8 cellular contexts compared by ENCODE assay signal in the genomic region with DNA sequence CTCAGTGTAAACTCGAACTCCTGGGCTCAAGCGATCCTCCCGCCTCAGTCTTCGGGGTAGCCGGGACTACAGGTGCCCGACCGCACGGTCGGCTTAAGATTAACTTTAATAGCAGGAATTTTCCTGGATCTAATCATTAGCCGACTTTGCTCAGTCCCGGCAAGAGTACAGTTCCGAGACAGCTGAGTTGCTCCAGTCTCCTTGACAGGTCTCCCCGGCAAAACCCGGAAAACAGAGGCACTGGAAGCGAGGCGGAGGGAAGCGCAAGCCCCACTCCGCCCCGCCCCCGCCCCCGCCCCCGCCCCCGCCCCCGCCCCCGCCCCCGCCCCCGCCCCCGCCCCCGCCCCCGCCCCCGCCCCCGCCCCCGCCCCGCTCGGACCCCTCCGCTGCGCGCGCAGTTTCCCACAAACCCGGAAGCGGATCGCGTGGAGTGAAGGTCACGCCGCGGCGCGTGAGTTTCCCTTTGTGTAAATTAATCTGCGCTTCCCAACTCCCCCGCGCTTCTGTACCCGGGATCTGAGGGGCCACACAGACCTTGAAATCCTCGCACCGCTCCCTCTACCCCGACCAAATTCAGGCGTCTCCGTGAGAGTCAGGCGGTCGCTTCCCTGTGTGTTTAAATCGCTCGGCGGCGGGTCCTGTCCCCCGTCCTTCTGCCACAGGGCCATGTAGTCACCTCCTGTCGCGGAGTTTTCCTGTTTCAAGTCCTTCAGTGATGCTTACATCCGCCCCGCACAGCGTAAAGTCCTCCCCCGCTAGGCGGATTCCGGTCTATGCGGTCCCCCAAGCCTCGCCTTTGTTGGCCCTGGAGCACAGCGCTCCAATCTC. TPM values are rescaled to one million over a fixed set of nuclear protein-coding genes. Genes with fewer than 3 reads are reported as not detected.
DNase-seq lines count a peak whose midpoint lies in the region; ATAC-seq and TF ChIP-seq lines count a peak whose summit lies in the region.

A gene (plus strand): TSS at position 397 of the 828 bp plus-strand sequence. CDS start 3,244 bp downstream, outside the sequence.

- ATAC-seq in GM18502 (IDR thresholded peaks at IDR 0.05; ENCODE audit: poor library complexity, unreplicated experiment): peak; percentile 65
- ATAC-seq in lung (ENCODE audit: insufficient read depth, low FRiP score): peak; percentile 74
- no peak for ATAC-seq in HG03520 (IDR thresholded peaks at IDR 0.05; ENCODE audit: unreplicated experiment)

- peaks cover 8 to 16% of the 10 kb centered on the region in 2 donors for H3K36me3 ChIP-seq in lung (ENCODE audit: control insufficient read depth in 2 of 2, insufficient read depth in 2 of 2, low read length in 2 of 2)

- peaks cover 0 to 4% of the 10 kb centered on the region in 2 donors for H3K4me1 ChIP-seq in lung (ENCODE audit: control insufficient read depth in 2 of 2, insufficient read depth in 2 of 2, low read length in 2 of 2)

- DNase-seq in HPDE6-E6E7 (ENCODE audit: extremely low spot score) (peak; percentile 60), NCI-H82 treated with DMSO at 0.1 percent for 48 hours (lab: John Stamatoyannopoulos, UW; ENCODE audit: unreplicated experiment) (peak; percentile 39), lung (ENCODE audit: low spot score) (peak; percentile 84)
- peak; percentile 57 to 87 for DNase-seq in activated CD8-positive, alpha-beta memory T cell treated with anti-CD3 and anti-CD28 coated beads for 1 hour (ENCODE audit: extremely low read depth in 1 of 2, low read depth in 1 of 2)
- peak; percentile 88 for DNase-seq in effector CD4-positive, alpha-beta T cell
- DNase-seq in stimulated activated CD4-positive, alpha-beta T cell treated with anti-CD3 and anti-CD28 coated beads, Interleukin-4, amount 100 ng/mL, for 48 hours (ENCODE audit: low read depth in 2 of 2): peak; percentile 47 to 59

- peak within 1 kb of the TSS; percentile 96 to 98 for H3K27ac ChIP-seq in lung (ENCODE audit: low read depth in 1 of 2, low read length in 1 of 2)

- H3K27me3 ChIP-seq in lung (ENCODE audit: control insufficient read depth, insufficient read depth): no peaks in the 10 kb centered on the region

- WGBS in lung, 2 donors: 0 to 1% methylated on average over 49 to 62 of the region's 75 CpGs

- H3K4me3 ChIP-seq in lung: peak within 1 kb of the TSS; percentile 88

- H3K9me3 ChIP-seq in lung (ENCODE audit: control insufficient read depth in 2 of 2, insufficient read depth in 1 of 2, low read length in 1 of 2): peaks cover 0 to 13% of the 10 kb centered on the region in 2 donors

- no peak for TF ChIP-seq CTCF in lung (IDR thresholded peaks at IDR 0.05; ENCODE audit: control extremely low read depth, extremely low read depth)

RNA-seq across cellular contexts. Expression of the gene that starts here (rescaled TPM):
- total RNA-seq in lung: 10 to 100 TPM in 1 of 2 donors, 1 to 10 TPM in 1; 8.3 to 10.9 TPM
- polyA plus RNA-seq in lung: 10 to 100 TPM in 1 of 2 donors, 1 to 10 TPM in 1; 3.5 to 10.8 TPM
